2 cellular contexts compared by ENCODE assay signal in genomic region chr5:5178121-5178520, GRCh38.
TF ChIP-seq lines count a peak whose summit lies in the region.

No MANE protein-coding gene starts in this region.

TF ChIP-seq in H1, 55 proteins besides CTCF, POLR2A, EP300 and RAD21:
- no peak for TF ChIP-seq BACH1 (IDR thresholded peaks at IDR 0.05; ENCODE audit: low read length)
- TF ChIP-seq MAX (IDR thresholded peaks at IDR 0.05): no peak
- no peak for TF ChIP-seq POLR2AphosphoS5 (IDR thresholded peaks at IDR 0.05; ENCODE audit: low read depth, low read length)
- no peak for TF ChIP-seq E2F6 (IDR thresholded peaks at IDR 0.05)
- no peak for TF ChIP-seq NRF1 (IDR thresholded peaks at IDR 0.05; ENCODE audit: low read depth, low read length)
- TF ChIP-seq TCF12 (IDR thresholded peaks at IDR 0.05; ENCODE audit: low read depth, low read length): no peak
- no peak for TF ChIP-seq KDM4A (IDR thresholded peaks at IDR 0.05; ENCODE audit: low read depth, low read length, severe bottlenecking)
- no peak for TF ChIP-seq RBBP5 (IDR thresholded peaks at IDR 0.05; ENCODE audit: borderline replicate concordance, low read depth, low read length)
- no peak for TF ChIP-seq CEBPB (IDR thresholded peaks at IDR 0.05; ENCODE audit: low read depth, low read length)
- TF ChIP-seq CHD2 (IDR thresholded peaks at IDR 0.05; ENCODE audit: low read length): no peak

TF ChIP-seq in HepG2, 621 proteins besides CTCF, POLR2A, EP300 and RAD21:
- TF ChIP-seq AHR (CRISPR knock-in tag; IDR thresholded peaks at IDR 0.05): no peak
- TF ChIP-seq HNF1A (IDR thresholded peaks at IDR 0.05; ENCODE audit: low read depth): peak; percentile 65
- TF ChIP-seq HNF1A (CRISPR knock-in tag; IDR thresholded peaks at IDR 0.05; ENCODE audit: borderline replicate concordance): no peak
- TF ChIP-seq, protein P1, sequence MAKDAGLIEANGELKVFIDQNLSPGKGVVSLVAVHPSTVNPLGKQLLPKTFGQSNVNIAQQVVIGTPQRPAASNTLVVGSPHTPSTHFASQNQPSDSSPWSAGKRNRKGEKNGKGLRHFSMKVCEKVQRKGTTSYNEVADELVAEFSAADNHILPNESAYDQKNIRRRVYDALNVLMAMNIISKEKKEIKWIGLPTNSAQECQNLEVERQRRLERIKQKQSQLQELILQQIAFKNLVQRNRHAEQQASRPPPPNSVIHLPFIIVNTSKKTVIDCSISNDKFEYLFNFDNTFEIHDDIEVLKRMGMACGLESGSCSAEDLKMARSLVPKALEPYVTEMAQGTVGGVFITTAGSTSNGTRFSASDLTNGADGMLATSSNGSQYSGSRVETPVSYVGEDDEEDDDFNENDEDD (CRISPR knock-in tag; IDR thresholded peaks at IDR 0.05; ENCODE audit: borderline replicate concordance): no peak
